Comparison of ENCODE assay signal across 23 cellular contexts in genomic region chr17:61597606-61598005, GRCh38. TPM values are rescaled to one million over a fixed set of nuclear protein-coding genes. Genes with fewer than 3 reads are reported as not detected.
DNase-seq lines count a peak whose midpoint lies in the region; ATAC-seq, FAIRE-seq and TF ChIP-seq lines count a peak whose summit lies in the region.
"Had no signal": no experiment of that assay in that cellular context is flagged by ENCODE, and none has a peak within 500 bp of the region (broad histone marks: within the 10 kb centered on the region; RNA-seq: fewer than 3 reads in every experiment).

No MANE protein-coding gene starts in this region.

- no peak overlapping the region for H3K4me3 Mint-ChIP-seq in glutamatergic neuron (ENCODE audit: unreplicated experiment)
- H3K4me3 Mint-ChIP-seq: CD4-positive, alpha-beta memory T cell; HFFc6; IgD-negative memory B cell; T-helper 17 cell had no signal

- no peaks in the 10 kb centered on the region for H3K9me3 ChIP-seq in GM12878 (replicated peaks; ENCODE audit: control insufficient read depth, insufficient read depth, low read length)
- no peaks in the 10 kb centered on the region for H3K9me3 ChIP-seq in smooth muscle cell (replicated peaks; ENCODE audit: low read depth)
- no peaks in the 10 kb centered on the region for H3K9me3 ChIP-seq in pancreas
- H3K9me3 ChIP-seq: HAP-1 had no signal

- TF ChIP-seq EP300 in GM12878 (IDR thresholded peaks at IDR 0.05; ENCODE audit: borderline replicate concordance in 1 of 2, control insufficient read depth in 1 of 2, low read depth in 2 of 2, low read length in 2 of 2): no peak

- no peaks in the 10 kb centered on the region for H4K20me1 ChIP-seq in GM12878 (ENCODE audit: control insufficient read depth, insufficient read depth)
- no peaks in the 10 kb centered on the region for H4K20me1 ChIP-seq in smooth muscle cell (ENCODE audit: low read depth)

- H3K27ac ChIP-seq in GM12878 (ENCODE audit: control insufficient read depth, insufficient read depth) (no peak overlapping the region), smooth muscle cell (ENCODE audit: low read depth) (no peak overlapping the region), pancreas (no peak overlapping the region)
- H3K27ac ChIP-seq: GM23248, SK-N-MC had no signal

- H3K79me2 ChIP-seq in GM12878 (ENCODE audit: control insufficient read depth, insufficient read depth, low read length) (no peaks in the 10 kb centered on the region), smooth muscle cell (ENCODE audit: low read depth) (no peaks in the 10 kb centered on the region)

- TF ChIP-seq RAD21 in GM12878 (IDR thresholded peaks at IDR 0.05; ENCODE audit: insufficient read depth, low read depth, low read length): no peak

- H3K27ac Mint-ChIP-seq in glutamatergic neuron (ENCODE audit: unreplicated experiment): peak overlapping the region; percentile 81
- H3K27ac Mint-ChIP-seq: CD4-positive, alpha-beta memory T cell; HFFc6; IgD-negative memory B cell; T-helper 17 cell had no signal

- no peaks in the 10 kb centered on the region for H3K4me1 ChIP-seq in GM12878 (ENCODE audit: control insufficient read depth, insufficient read depth, low read length)
- no peaks in the 10 kb centered on the region for H3K4me1 ChIP-seq in smooth muscle cell (ENCODE audit: low read depth)
- no peaks in the 10 kb centered on the region for H3K4me1 ChIP-seq in pancreas
- H3K4me1 ChIP-seq: HAP-1 had no signal

- in situ Hi-C loops in GM12878 (cut with MboI): no loop called here

- BruUV-seq in GM12878 (replicated peaks; lab: Mats Ljungman, UMichigan): no TSS peak

- TF ChIP-seq POLR2A in GM12892 (IDR thresholded peaks at IDR 0.05; ENCODE audit: low read depth, low read length) (no peak), GM12878 (IDR thresholded peaks at IDR 0.05; ENCODE audit: low read depth, low read length) (no peak)

- no peaks in the 10 kb centered on the region for H3F3A ChIP-seq in smooth muscle cell (ENCODE audit: low read depth)

- no peaks in the 10 kb centered on the region for H3K36me3 Mint-ChIP-seq in glutamatergic neuron (ENCODE audit: unreplicated experiment)
- H3K36me3 Mint-ChIP-seq: CD4-positive, alpha-beta memory T cell; IgD-negative memory B cell had no signal

- SMC1A ChIA-PET in GM12878 (lab: Charles Lee; ENCODE audit: uncharacterized antibody, unreplicated experiment): no interaction called here

- no peak for DNase-seq in GM12892 (ENCODE audit: insufficient read length)
- peak; percentile 99 for DNase-seq in NCI-H1436 treated with DMSO at 0.1 percent for 48 hours (lab: John Stamatoyannopoulos, UW)
- DNase-seq in GM12878 (ENCODE audit: low read depth, low spot score): no peak
- no peak for DNase-seq in glutamatergic neuron
- no peak for DNase-seq in smooth muscle cell (lab: John Stamatoyannopoulos, UW; ENCODE audit: unreplicated experiment)
- no peak for DNase-seq in pancreas
- DNase-seq: CD4-positive, alpha-beta memory T cell; COR-L47; DMS79 treated with DMSO at 0.1 percent for 48 hours; GM23248; HFFc6; NCI-H1092; NCI-H1417 treated with DMSO at 0.1 percent for 48 hours; NCI-H187 treated with DMSO at 0.1 percent for 48 hours; NCI-H510A; SIG-M5; T-helper 17 cell had no signal

- H3K4me2 ChIP-seq in GM12878 (ENCODE audit: control insufficient read depth, insufficient read depth): no peak overlapping the region
- no peak overlapping the region for H3K4me2 ChIP-seq in smooth muscle cell

- FAIRE-seq in GM12892 (lab: Jason Lieb, UNC) (peak; percentile 30), GM12878 (lab: Jason Lieb, UNC) (no peak), pancreas (lab: Jason Lieb, UNC) (no peak)
- FAIRE-seq: GM18507 had no signal

- WGBS in GM12878 (ENCODE audit: insufficient coverage, insufficient replicate concordance, low lambda C conversion rate, missing lambda C conversion rate): 58% methylated on average over 3 of the region's 3 CpGs
- WGBS in smooth muscle cell (ENCODE audit: low lambda C conversion rate): 87% methylated on average over 3 of the region's 3 CpGs
- WGBS in pancreas, 2 donors: 88 to 91% methylated on average over 3 of the region's 3 CpGs

- POLR2A ChIA-PET in GM12878 (lab: Charles Lee): no interaction called here

- H3K9me3 Mint-ChIP-seq in glutamatergic neuron (ENCODE audit: unreplicated experiment): no peaks in the 10 kb centered on the region
- H3K9me3 Mint-ChIP-seq: CD4-positive, alpha-beta memory T cell; HFFc6; IgD-negative memory B cell had no signal

- peaks cover 5% of the 10 kb centered on the region for H3K4me1 Mint-ChIP-seq in glutamatergic neuron (ENCODE audit: low read depth, unreplicated experiment)
- H3K4me1 Mint-ChIP-seq: CD4-positive, alpha-beta memory T cell; T-helper 17 cell had no signal

- no peaks in the 10 kb centered on the region for H3K27me3 Mint-ChIP-seq in glutamatergic neuron (ENCODE audit: unreplicated experiment)

- RAD21 ChIA-PET in GM12878 (lab: Charles Lee; ENCODE audit: unreplicated experiment): no interaction called here

- CTCF ChIA-PET in GM12878 (lab: Yijun Ruan, JAX): interaction anchor here (1.0 kb wide), 1 partner anchor 13 kb away, joined by 3 read pairs; no protein-coding TSS in a partner anchor

- H3K27me3 ChIP-seq in GM12878 (replicated peaks in 1 of 2; ENCODE audit: control insufficient read depth in 2 of 2, insufficient read depth in 2 of 2, low read length in 1 of 2) (0 out of 4 replicates have a peak, but pooled peaks cover 0 to 2% of the 10 kb centered on the region in 2 experiments), smooth muscle cell (ENCODE audit: low read depth) (no peaks in the 10 kb centered on the region), pancreas (no peaks in the 10 kb centered on the region)

- H2AFZ ChIP-seq in GM12878 (ENCODE audit: control insufficient read depth, low read depth, low read length) (no peak overlapping the region), smooth muscle cell (ENCODE audit: low read depth) (no peak overlapping the region)
- H2AFZ ChIP-seq: GM23248 had no signal

- no peak for TF ChIP-seq CTCF in GM12878 (IDR thresholded peaks at IDR 0.05 in 2 of 3, conservative IDR thresholded peaks at IDR 0.05 in 1 of 3; ENCODE audit: control insufficient read depth in 2 of 3, extremely low read depth in 1 of 3, insufficient read depth in 1 of 3, low read depth in 3 of 3, low read length in 3 of 3)
- TF ChIP-seq CTCF in glutamatergic neuron (IDR thresholded peaks at IDR 0.05; ENCODE audit: partially characterized antibody, unreplicated experiment): no peak
- TF ChIP-seq CTCF in smooth muscle cell (IDR thresholded peaks at IDR 0.05; ENCODE audit: borderline replicate concordance, insufficient read depth, poor library complexity, severe bottlenecking): no peak
- no peak for TF ChIP-seq CTCF in pancreas (IDR thresholded peaks at IDR 0.05)

- intact Hi-C loops in GM12878 (cut with micrococcal nuclease; ENCODE audit: unreplicated experiment) (no loop called here), pancreas (cut with DNase I) (no loop called here)

- H3K9ac ChIP-seq in GM12878 (ENCODE audit: control insufficient read depth, insufficient read depth, low read length) (no peak overlapping the region), smooth muscle cell (ENCODE audit: low read depth) (no peak overlapping the region)
- H3K9ac ChIP-seq: GM23248 had no signal

- ATAC-seq in GM12878 (no peak), GM18909 (IDR thresholded peaks at IDR 0.05; ENCODE audit: poor library complexity, unreplicated experiment) (no peak), pancreas (no peak)
- ATAC-seq: T-helper 17 cell had no signal

- H3K4me3 ChIP-seq in GM12878 (no peak overlapping the region), smooth muscle cell (no peak overlapping the region), pancreas (no peak overlapping the region)
- H3K4me3 ChIP-seq: GM23248, HAP-1, SK-N-MC had no signal

- no peaks in the 10 kb centered on the region for H3K36me3 ChIP-seq in GM12878 (ENCODE audit: control insufficient read depth in 2 of 2, insufficient read depth in 2 of 2, low read length in 1 of 2)
- no peaks in the 10 kb centered on the region for H3K36me3 ChIP-seq in smooth muscle cell (ENCODE audit: low read depth)
- H3K36me3 ChIP-seq in pancreas: no peaks in the 10 kb centered on the region
- H3K36me3 ChIP-seq: HAP-1 had no signal

TF ChIP-seq in GM12878, 131 proteins besides CTCF, POLR2A, EP300 and RAD21:
- TF ChIP-seq TCF3 (IDR thresholded peaks at IDR 0.05; ENCODE audit: borderline replicate concordance, insufficient read depth, low read depth, low read length) (no peak), NFXL1 (IDR thresholded peaks at IDR 0.05; ENCODE audit: borderline replicate concordance) (peak; percentile 64; the same call in 1 of the 2 replicates)

RNA-seq across cellular contexts. Expression of gene NACA2, which starts 6.6 kb away (rescaled TPM):
- polyA plus RNA-seq in GM12892 (2012; ENCODE audit: missing spikeins): 0.64 TPM
- not detected in 2 replicates for total RNA-seq in GM12878 (2013; cell fraction: nucleolus; rRNA removed)
- total RNA-seq in GM12878 (2014; rRNA removed) (not detected in 2 replicates), GM12878 (2014; rRNA removed; fragmentation: Illumina TruSeq; extraction: Trizol) (not detected in 2 replicates), GM12878 (2021) (not detected in 2 replicates), glutamatergic neuron (ENCODE audit: unreplicated experiment) (not detected), smooth muscle cell (not detected in 2 replicates), pancreas (not detected)
- not detected for polyA plus RNA-seq in GM12878 (2011; ENCODE audit: low read depth)
- polyA plus RNA-seq in GM12878 (2011; rRNA removed) (0.68 and 0.94 TPM in 2 replicates), GM12878 (2014; fragmentation: Illumina TruSeq; extraction: Trizol) (0.16 TPM in 1 of 2 replicates, not detected in the other), GM12878 (2014; fragmentation: Nextera tagmentation; extraction: Ambion mirVana) (under 1 TPM; 0.27 to 0.29 TPM), GM12878 (2014; rRNA removed) (not detected in 2 replicates), GM12878 (2016; fragmentation: Nextera tagmentation; extraction: Ambion mirVana) (under 1 TPM; 0.43 to 0.51 TPM), smooth muscle cell (not detected in 2 replicates), pancreas (under 1 TPM in 1 of 2 donors, not detected in 1; 0.12 TPM)
- not detected in 2 replicates for polyA plus RNA-seq in GM12878 (2011; cell fraction: cytosol; rRNA removed)
- polyA plus RNA-seq in GM12878 (2011; cell fraction: nucleus; rRNA removed): not detected in 2 replicates
- polyA plus RNA-seq in GM12878 (2012): 0.32 and 1.1 TPM in 2 replicates
- not detected in 2 replicates for polyA minus RNA-seq in GM12878 (2011; rRNA and poly(A)+ RNA removed)
- not detected in 2 replicates for polyA minus RNA-seq in GM12878 (2011; cell fraction: cytosol; rRNA and poly(A)+ RNA removed)
- polyA minus RNA-seq in GM12878 (2011; cell fraction: nucleus; rRNA and poly(A)+ RNA removed): not detected in 2 replicates
- total RNA-seq: A673; CD4-positive, alpha-beta memory T cell; GM23248; HFFc6; T-helper 17 cell had no signal
- polyA plus RNA-seq: CD4-positive, alpha-beta memory T cell; GM23248; IgD-negative memory B cell had no signal
